In the genomic region with DNA sequence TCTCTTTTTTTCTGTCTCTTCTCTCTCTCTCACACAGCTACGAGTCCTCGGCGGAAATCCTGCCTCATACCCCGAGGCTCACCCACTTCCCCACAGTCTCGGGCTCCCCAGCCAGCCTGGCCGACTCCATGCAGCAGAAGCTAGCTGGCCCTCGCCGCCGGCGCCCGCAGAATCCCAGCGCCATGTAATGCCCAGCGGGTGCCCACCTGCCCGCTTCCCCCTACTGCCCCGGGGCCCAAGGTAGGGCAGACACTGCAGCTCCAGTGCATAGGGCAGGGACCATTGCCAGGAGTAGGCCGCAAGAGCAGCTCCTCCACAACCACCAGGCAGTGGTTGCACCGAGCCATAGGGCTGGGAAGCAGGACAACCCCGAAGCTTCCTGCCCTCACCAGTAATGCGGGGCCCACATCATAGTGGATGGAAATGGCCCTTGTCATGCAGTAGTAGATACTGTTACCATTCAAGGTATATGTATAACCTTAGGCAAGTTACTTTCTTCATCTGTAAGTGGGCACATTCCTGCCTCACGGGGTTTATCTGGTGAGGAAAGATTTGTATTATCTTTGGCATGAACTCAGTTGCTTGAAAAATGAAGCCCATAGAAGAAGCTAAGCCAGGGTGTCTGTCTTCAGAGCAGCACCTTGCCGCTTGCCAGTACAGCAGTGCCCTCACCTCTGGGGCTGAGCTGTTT, we compare ENCODE assay signal across 1 cellular context.
TF ChIP-seq lines count a peak whose summit lies in the region.

No MANE protein-coding gene starts in this region.

TF ChIP-seq in IMR-90, 13 proteins besides CTCF, POLR2A, EP300 and RAD21:
- TF ChIP-seq BHLHE40 (IDR thresholded peaks at IDR 0.05; ENCODE audit: low read depth, low read length): no peak
- no peak for TF ChIP-seq FOS (IDR thresholded peaks at IDR 0.05; ENCODE audit: low read depth, low read length)
- TF ChIP-seq MXI1 (IDR thresholded peaks at IDR 0.05; ENCODE audit: borderline replicate concordance, low read depth, low read length): no peak
- TF ChIP-seq, protein P1, sequence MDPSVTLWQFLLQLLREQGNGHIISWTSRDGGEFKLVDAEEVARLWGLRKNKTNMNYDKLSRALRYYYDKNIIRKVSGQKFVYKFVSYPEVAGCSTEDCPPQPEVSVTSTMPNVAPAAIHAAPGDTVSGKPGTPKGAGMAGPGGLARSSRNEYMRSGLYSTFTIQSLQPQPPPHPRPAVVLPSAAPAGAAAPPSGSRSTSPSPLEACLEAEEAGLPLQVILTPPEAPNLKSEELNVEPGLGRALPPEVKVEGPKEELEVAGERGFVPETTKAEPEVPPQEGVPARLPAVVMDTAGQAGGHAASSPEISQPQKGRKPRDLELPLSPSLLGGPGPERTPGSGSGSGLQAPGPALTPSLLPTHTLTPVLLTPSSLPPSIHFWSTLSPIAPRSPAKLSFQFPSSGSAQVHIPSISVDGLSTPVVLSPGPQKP (IDR thresholded peaks at IDR 0.05; ENCODE audit: borderline replicate concordance, low read depth, low read length): no peak
- TF ChIP-seq RCOR1 (IDR thresholded peaks at IDR 0.05; ENCODE audit: insufficient replicate concordance, low read length): no peak
- TF ChIP-seq MAZ (IDR thresholded peaks at IDR 0.05; ENCODE audit: borderline replicate concordance, low read depth, low read length): no peak
- TF ChIP-seq SMC3 (IDR thresholded peaks at IDR 0.05; ENCODE audit: low read depth, low read length): no peak
- TF ChIP-seq RFX5 (IDR thresholded peaks at IDR 0.05; ENCODE audit: low read depth, low read length): no peak
